ENCODE assay signal across 1 cellular context in genomic region chr4:1414831-1415680, GRCh38.
A peak's percentile ranks its signal among the peaks of the same experiment; 100 is the strongest.
TF ChIP-seq lines count a peak whose summit lies in the region.

No MANE protein-coding gene starts in this region.

TF ChIP-seq in K562, 482 proteins besides CTCF, POLR2A, EP300 and RAD21 (continued from another document and continues in another):
- TF ChIP-seq TFE3 (CRISPR knock-in tag; IDR thresholded peaks at IDR 0.05), result no peak
- no peak for TF ChIP-seq TGIF2 (CRISPR knock-in tag; IDR thresholded peaks at IDR 0.05)
- TF ChIP-seq THRA (IDR thresholded peaks at IDR 0.05), result no peak
- no peak for TF ChIP-seq MLLT1 (IDR thresholded peaks at IDR 0.05)
- TF ChIP-seq GABPA (tag; conservative IDR thresholded peaks at IDR 0.05; ENCODE audit: low read depth), result no peak
- 0 out of 2 replicates have a peak, but pooled peaks have one; percentile 63 for TF ChIP-seq ZBTB49 (CRISPR knock-in tag; IDR thresholded peaks at IDR 0.05; ENCODE audit: borderline replicate concordance)
- TF ChIP-seq BRF2 (IDR thresholded peaks at IDR 0.05; ENCODE audit: borderline replicate concordance, insufficient read depth, insufficient read length), result no peak
- TF ChIP-seq ETV5 (CRISPR knock-in tag; IDR thresholded peaks at IDR 0.05; ENCODE audit: low read depth), result peak; percentile 24; the same call in 1 of the 2 replicates
- 0 out of 2 replicates have a peak, but pooled peaks have one; percentile 40 for TF ChIP-seq MIER1 (IDR thresholded peaks at IDR 0.05; ENCODE audit: low read depth)
- TF ChIP-seq ARNT (IDR thresholded peaks at IDR 0.05), result no peak
- TF ChIP-seq REST (CRISPR knock-in tag; IDR thresholded peaks at IDR 0.05; ENCODE audit: low read depth), result peak; percentile 41; the same call in 1 of the 2 replicates
- no peak for TF ChIP-seq CEBPZ (IDR thresholded peaks at IDR 0.05; ENCODE audit: borderline replicate concordance, low read depth, low read length)
- peak; percentile 51; the same call in 1 of the 2 replicates for TF ChIP-seq SP1 (CRISPR knock-in tag; IDR thresholded peaks at IDR 0.05)
- TF ChIP-seq E2F8 (IDR thresholded peaks at IDR 0.05; ENCODE audit: low read depth, partially characterized antibody), result no peak
- no peak for TF ChIP-seq SMAD4 (CRISPR knock-in tag; conservative IDR thresholded peaks at IDR 0.05)
- peak in 1 of 2 experiments; percentile 32 for TF ChIP-seq E2F6 (IDR thresholded peaks at IDR 0.05; ENCODE audit: borderline replicate concordance in 1 of 2, extremely low read depth in 1 of 2, insufficient read depth in 1 of 2, insufficient read length in 1 of 2, low read depth in 1 of 2, low read length in 1 of 2, poor library complexity in 1 of 2, severe bottlenecking in 1 of 2)
- no peak for TF ChIP-seq ZNF431 (CRISPR knock-in tag; IDR thresholded peaks at IDR 0.05)
- no peak for TF ChIP-seq CBX5 (IDR thresholded peaks at IDR 0.05; ENCODE audit: borderline replicate concordance, low read depth)
- TF ChIP-seq ZNF609 (CRISPR knock-in tag; IDR thresholded peaks at IDR 0.05; ENCODE audit: borderline replicate concordance), result no peak
- TF ChIP-seq ARID1B (IDR thresholded peaks at IDR 0.05), result no peak
- TF ChIP-seq MED1 (CRISPR knock-in tag; IDR thresholded peaks at IDR 0.05; ENCODE audit: borderline replicate concordance), result no peak
- TF ChIP-seq CEBPG (CRISPR knock-in tag; IDR thresholded peaks at IDR 0.05), result no peak
- no peak for TF ChIP-seq CEBPG (tag; conservative IDR thresholded peaks at IDR 0.05 in 1 of 2, IDR thresholded peaks at IDR 0.05 in 1 of 2)
